Comparison of ENCODE assay signal across 9 cellular contexts in the genomic region with DNA sequence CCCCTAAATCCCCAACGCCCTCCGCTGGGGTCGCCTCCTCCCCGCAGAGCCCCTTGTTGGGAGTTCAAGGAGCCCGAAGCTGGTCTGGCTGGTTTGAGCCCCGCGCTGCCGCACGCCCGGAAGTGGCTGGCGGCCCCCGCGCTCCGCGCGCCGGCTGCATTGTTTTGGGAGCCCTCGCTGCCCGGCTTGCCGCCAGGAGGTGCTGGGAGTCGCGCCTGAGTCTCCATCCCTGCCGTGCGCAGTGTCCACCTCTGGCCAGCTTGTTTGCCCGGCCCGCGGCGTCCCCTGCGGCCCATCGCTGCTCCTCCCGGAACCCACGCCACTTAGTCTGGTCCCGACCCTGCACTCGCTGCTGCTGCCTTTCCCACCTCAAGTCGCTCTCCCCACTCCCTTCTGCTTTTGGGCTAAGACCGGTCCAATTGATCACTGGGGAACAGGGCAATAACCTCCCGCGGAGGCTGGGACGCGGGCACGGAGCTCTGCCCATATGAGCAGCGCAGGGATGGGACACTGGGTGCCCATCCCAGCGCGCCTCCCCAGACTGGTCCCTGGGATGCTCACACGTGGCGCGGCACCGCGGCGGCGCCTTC. TPM values are rescaled to one million over a fixed set of nuclear protein-coding genes. Genes with fewer than 3 reads are reported as not detected.
A peak's percentile ranks its signal among the peaks of the same experiment; 100 is the strongest.
DNase-seq lines count a peak whose midpoint lies in the region; ATAC-seq, FAIRE-seq and TF ChIP-seq lines count a peak whose summit lies in the region.
"Had no signal": no experiment of that assay in that cellular context is flagged by ENCODE, and none has a peak within 500 bp of the region (broad histone marks: within the 10 kb centered on the region; RNA-seq: fewer than 3 reads in every experiment).

No MANE protein-coding gene starts in this region.

- H3K9me3 Mint-ChIP-seq in WTC11, result no peaks in the 10 kb centered on the region

- peak overlapping the region; percentile 8; the same call in 1 of the 2 replicates for H3K4me3 ChIP-seq in GM06990 (replicated peaks; ENCODE audit: low read depth, low read length)

- POLR2A ChIA-PET in WTC11 (lab: Charles Lee), result interaction anchor here (0.7 to 2.6 kb wide), 8 partner anchors 9 to 661 kb away, joined by 3 to 17 read pairs (median 3); no protein-coding TSS in a partner anchor

- peak overlapping the region; percentile 96 for H3K27ac Mint-ChIP-seq in WTC11

- peaks cover 38% of the 10 kb centered on the region for H3K4me1 Mint-ChIP-seq in WTC11

- DNase-seq in GM06990 (ENCODE audit: extremely low read depth, insufficient read length), result peak; percentile 26
- DNase-seq in WTC11 (ENCODE audit: low spot score), result peak; percentile 84
- DNase-seq in frontal cortex (ENCODE audit: low spot score in 2 of 2), result peak; percentile 40 to 42
- DNase-seq in retina, result peak; percentile 89
- DNase-seq in A172 (ENCODE audit: low spot score), result no peak

- no peaks in the 10 kb centered on the region for H3K36me3 ChIP-seq in GM06990 (ENCODE audit: control insufficient read depth, insufficient read depth, low read length)

- CTCF ChIA-PET in WTC11 (lab: Charles Lee), result interaction anchor here (0.6 to 3.7 kb wide), 16 partner anchors 10 to 711 kb away, joined by 3 to 47 read pairs (median 6); no protein-coding TSS in a partner anchor

- H3K27me3 ChIP-seq in GM06990 (replicated peaks; ENCODE audit: control insufficient read depth, insufficient read depth, low read length), result peaks cover 3% of the 10 kb centered on the region; the same call in 1 of the 2 replicates

- no peak for FAIRE-seq in frontal cortex (lab: Jason Lieb, UNC)

- H3K36me3 Mint-ChIP-seq in WTC11, result peaks cover 23% of the 10 kb centered on the region

- peak; percentile 10 for ATAC-seq in WTC11
- ATAC-seq in esophagus mucosa, result no peak
- no peak for ATAC-seq in GM21360 (IDR thresholded peaks at IDR 0.05; ENCODE audit: unreplicated experiment)
- no peak for ATAC-seq in HG02840 (IDR thresholded peaks at IDR 0.05; ENCODE audit: low FRiP score, unreplicated experiment)

- peak overlapping the region; percentile 84 for H3K4me3 Mint-ChIP-seq in WTC11

- TF ChIP-seq CTCF in GM06990 (IDR thresholded peaks at IDR 0.05; ENCODE audit: insufficient read depth, low read length, poor library complexity, severe bottlenecking) (peak; percentile 26), WTC11 (IDR thresholded peaks at IDR 0.05) (no peak)

- H3K27me3 Mint-ChIP-seq in WTC11 (ENCODE audit: low read depth), result no peaks in the 10 kb centered on the region; the same call in 1 of the 2 replicates

TF ChIP-seq in WTC11, 78 proteins besides CTCF, POLR2A, EP300 and RAD21 (continues in another document):
- TF ChIP-seq FOXP1 (CRISPR knock-in tag; IDR thresholded peaks at IDR 0.05; ENCODE audit: borderline replicate concordance) (0 out of 2 replicates have a peak, but pooled peaks have one; percentile 57), ZNF263 (CRISPR knock-in tag; IDR thresholded peaks at IDR 0.05; ENCODE audit: low read depth) (no peak), ESRRA (CRISPR knock-in tag; IDR thresholded peaks at IDR 0.05; ENCODE audit: borderline replicate concordance) (peak; percentile 52; the same call in 1 of the 2 replicates), ERG (CRISPR knock-in tag; IDR thresholded peaks at IDR 0.05) (no peak), ETV6 (CRISPR knock-in tag; IDR thresholded peaks at IDR 0.05) (peak; percentile 72; the same call in 1 of the 2 replicates), IRF1 (CRISPR knock-in tag; IDR thresholded peaks at IDR 0.05) (peak; percentile 39; the same call in 1 of the 2 replicates), HMGA2 (CRISPR knock-in tag; IDR thresholded peaks at IDR 0.05) (0 out of 2 replicates have a peak, but pooled peaks have one; percentile 9), ZNF219 (CRISPR knock-in tag; IDR thresholded peaks at IDR 0.05; ENCODE audit: borderline replicate concordance) (peak; percentile 19; the same call in 1 of the 2 replicates), SMAD3 (CRISPR knock-in tag; IDR thresholded peaks at IDR 0.05; ENCODE audit: borderline replicate concordance) (no peak), ZNF671 (CRISPR knock-in tag; IDR thresholded peaks at IDR 0.05) (no peak), CDX4 (CRISPR knock-in tag; IDR thresholded peaks at IDR 0.05; ENCODE audit: borderline replicate concordance) (no peak), SMAD4 (CRISPR knock-in tag; IDR thresholded peaks at IDR 0.05) (no peak), FOXK1 (CRISPR knock-in tag; IDR thresholded peaks at IDR 0.05) (no peak), NFE2L1 (CRISPR knock-in tag; IDR thresholded peaks at IDR 0.05) (0 out of 2 replicates have a peak, but pooled peaks have one; percentile 62)
- TF ChIP-seq, protein P1, sequence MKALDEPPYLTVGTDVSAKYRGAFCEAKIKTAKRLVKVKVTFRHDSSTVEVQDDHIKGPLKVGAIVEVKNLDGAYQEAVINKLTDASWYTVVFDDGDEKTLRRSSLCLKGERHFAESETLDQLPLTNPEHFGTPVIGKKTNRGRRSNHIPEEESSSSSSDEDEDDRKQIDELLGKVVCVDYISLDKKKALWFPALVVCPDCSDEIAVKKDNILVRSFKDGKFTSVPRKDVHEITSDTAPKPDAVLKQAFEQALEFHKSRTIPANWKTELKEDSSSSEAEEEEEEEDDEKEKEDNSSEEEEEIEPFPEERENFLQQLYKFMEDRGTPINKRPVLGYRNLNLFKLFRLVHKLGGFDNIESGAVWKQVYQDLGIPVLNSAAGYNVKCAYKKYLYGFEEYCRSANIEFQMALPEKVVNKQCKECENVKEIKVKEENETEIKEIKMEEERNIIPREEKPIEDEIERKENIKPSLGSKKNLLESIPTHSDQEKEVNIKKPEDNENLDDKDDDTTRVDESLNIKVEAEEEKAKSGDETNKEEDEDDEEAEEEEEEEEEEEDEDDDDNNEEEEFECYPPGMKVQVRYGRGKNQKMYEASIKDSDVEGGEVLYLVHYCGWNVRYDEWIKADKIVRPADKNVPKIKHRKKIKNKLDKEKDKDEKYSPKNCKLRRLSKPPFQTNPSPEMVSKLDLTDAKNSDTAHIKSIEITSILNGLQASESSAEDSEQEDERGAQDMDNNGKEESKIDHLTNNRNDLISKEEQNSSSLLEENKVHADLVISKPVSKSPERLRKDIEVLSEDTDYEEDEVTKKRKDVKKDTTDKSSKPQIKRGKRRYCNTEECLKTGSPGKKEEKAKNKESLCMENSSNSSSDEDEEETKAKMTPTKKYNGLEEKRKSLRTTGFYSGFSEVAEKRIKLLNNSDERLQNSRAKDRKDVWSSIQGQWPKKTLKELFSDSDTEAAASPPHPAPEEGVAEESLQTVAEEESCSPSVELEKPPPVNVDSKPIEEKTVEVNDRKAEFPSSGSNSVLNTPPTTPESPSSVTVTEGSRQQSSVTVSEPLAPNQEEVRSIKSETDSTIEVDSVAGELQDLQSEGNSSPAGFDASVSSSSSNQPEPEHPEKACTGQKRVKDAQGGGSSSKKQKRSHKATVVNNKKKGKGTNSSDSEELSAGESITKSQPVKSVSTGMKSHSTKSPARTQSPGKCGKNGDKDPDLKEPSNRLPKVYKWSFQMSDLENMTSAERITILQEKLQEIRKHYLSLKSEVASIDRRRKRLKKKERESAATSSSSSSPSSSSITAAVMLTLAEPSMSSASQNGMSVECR (CRISPR knock-in tag; IDR thresholded peaks at IDR 0.05; ENCODE audit: borderline replicate concordance), result 0 out of 2 replicates have a peak, but pooled peaks have one; percentile 22
- TF ChIP-seq, protein P2, sequence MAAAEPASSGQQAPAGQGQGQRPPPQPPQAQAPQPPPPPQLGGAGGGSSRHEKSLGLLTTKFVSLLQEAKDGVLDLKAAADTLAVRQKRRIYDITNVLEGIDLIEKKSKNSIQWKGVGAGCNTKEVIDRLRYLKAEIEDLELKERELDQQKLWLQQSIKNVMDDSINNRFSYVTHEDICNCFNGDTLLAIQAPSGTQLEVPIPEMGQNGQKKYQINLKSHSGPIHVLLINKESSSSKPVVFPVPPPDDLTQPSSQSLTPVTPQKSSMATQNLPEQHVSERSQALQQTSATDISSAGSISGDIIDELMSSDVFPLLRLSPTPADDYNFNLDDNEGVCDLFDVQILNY (CRISPR knock-in tag; IDR thresholded peaks at IDR 0.05), result no peak

RNA-seq across cellular contexts. Expression of gene SFRP2, which starts 2.2 kb away (rescaled TPM):
- total RNA-seq in WTC11 (2021), result 417 to 505 TPM (median 497 TPM) in 3 replicates
- total RNA-seq in frontal cortex, result 0.82 TPM
- total RNA-seq in esophagus mucosa, result 4.7 TPM
- total RNA-seq in A172 (2014; rRNA removed; shearing (Covaris generic)), result not detected in 2 replicates
- total RNA-seq: HT1080 had no signal

RNA-seq across cellular contexts. Expression of gene RNF175, which starts 31.2 kb away (rescaled TPM):
- total RNA-seq in WTC11 (2021) (5.2 to 5.7 TPM (median 5.4 TPM) in 3 replicates), frontal cortex (31.0 TPM), esophagus mucosa (not detected)
- not detected in 2 replicates for total RNA-seq in A172 (2014; rRNA removed; shearing (Covaris generic))
- total RNA-seq: HT1080 had no signal

Comparison
In these comparisons a context has a peak if more than half of its experiments do, and no peak if none do; other contexts are left out.
1. RNA of gene SFRP2, which starts 2.2 kb away (total RNA-seq): 417 to 505 TPM in WTC11; 4.7 TPM in esophagus mucosa (single experiment), 0.82 TPM in frontal cortex (single experiment) and not detected in A172; every median in the first group is over 10 times any median in the second.